In the genomic region with DNA sequence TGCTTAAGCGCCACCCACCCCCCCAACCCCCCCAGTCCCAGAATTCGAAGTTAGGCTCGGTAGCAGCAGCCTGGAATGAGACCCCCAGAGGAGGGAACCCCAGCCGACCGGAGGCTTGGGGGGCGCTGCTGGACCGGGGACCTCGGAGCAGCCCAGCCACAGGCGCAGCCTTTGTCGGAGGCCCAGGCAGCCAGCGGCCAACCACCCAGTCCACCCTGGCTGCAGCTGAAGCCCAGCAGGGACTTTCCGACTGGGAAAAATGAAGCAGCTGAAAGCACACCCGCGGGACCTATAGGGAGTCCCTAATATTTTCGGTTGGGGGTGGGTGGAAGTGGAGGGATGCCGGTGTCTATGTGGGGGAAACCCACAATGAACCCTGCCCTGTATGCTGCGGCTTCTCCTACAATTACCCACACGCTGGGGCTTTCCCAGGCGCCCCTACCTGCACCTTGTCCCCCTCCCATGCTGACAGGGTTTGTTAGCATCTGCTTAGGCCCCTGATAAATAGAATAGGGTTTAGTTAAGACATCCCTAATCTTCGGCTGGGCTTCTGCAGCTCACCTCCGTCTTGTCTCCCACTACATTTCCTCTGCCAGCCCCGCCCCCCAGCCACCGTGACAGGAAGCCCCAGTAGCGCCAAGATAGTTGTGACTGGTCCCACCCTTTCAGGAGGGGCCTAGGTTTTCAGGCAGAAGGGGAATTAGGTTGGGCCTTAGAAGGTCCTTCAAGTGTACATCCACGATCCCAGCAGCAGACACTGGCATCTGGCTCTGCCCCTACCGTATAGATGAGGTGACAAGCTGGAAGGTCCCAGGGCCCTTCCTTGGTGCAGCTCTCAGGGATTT, we compare ENCODE assay signal across 8 cellular contexts. TPM values are rescaled to one million over a fixed set of nuclear protein-coding genes. Genes with fewer than 3 reads are reported as not detected.
DNase-seq lines count a peak whose midpoint lies in the region; ATAC-seq and TF ChIP-seq lines count a peak whose summit lies in the region.

No MANE protein-coding gene starts in this region.

- no peak for TF ChIP-seq RAD21 in liver (IDR thresholded peaks at IDR 0.05)

- no peaks in the 10 kb centered on the region for H3K79me2 ChIP-seq in ACC112 (ENCODE audit: control insufficient read depth, insufficient read depth, low read length, unreplicated experiment)

- peak overlapping the region; percentile 96 for H3K4me3 ChIP-seq in ACC112 (ENCODE audit: low read depth, low read length)
- peak overlapping the region; percentile 69 for H3K4me3 ChIP-seq in LNCaP clone FGC (ENCODE audit: low read depth, low read length)
- H3K4me3 ChIP-seq in liver (ENCODE audit: low read depth in 1 of 3, low read length in 3 of 3), result peak overlapping the region in 2 of 3 donors; percentile 41 to 48

- peak overlapping the region; percentile 85 for H3K27ac ChIP-seq in ACC112 (ENCODE audit: low read depth, low read length)
- H3K27ac ChIP-seq in cingulate gyrus (ENCODE audit: low read depth, low read length), result peak overlapping the region; percentile 54
- peak overlapping the region; percentile 6 to 57 for H3K27ac ChIP-seq in liver (ENCODE audit: low read depth in 1 of 2, low read length in 2 of 2)

- H3K4me1 ChIP-seq in ACC112 (ENCODE audit: control insufficient read depth, insufficient read depth, low read length, unreplicated experiment) (peaks cover 33% of the 10 kb centered on the region), liver (ENCODE audit: control insufficient read depth in 4 of 4, insufficient read depth in 4 of 4, low read length in 3 of 4) (peaks cover 3 to 46% (median 32%) of the 10 kb centered on the region in 4 donors)

- H2AFZ ChIP-seq in ACC112 (ENCODE audit: low read length, unreplicated experiment), result no peak overlapping the region

- H3K27me3 ChIP-seq in ACC112 (ENCODE audit: insufficient read depth, low read length), result no peaks in the 10 kb centered on the region
- H3K27me3 ChIP-seq in liver (ENCODE audit: control insufficient read depth in 4 of 4, insufficient read depth in 4 of 4, low read length in 3 of 4), result no peaks in the 10 kb centered on the region

- H3K36me3 ChIP-seq in ACC112 (ENCODE audit: insufficient read depth, low read length) (0 out of 2 replicates have a peak, but pooled peaks cover 4% of the 10 kb centered on the region), liver (ENCODE audit: control insufficient read depth in 4 of 4, insufficient read depth in 3 of 4, low read depth in 1 of 4, low read length in 3 of 4) (peaks cover 0 to 13% (median 9%) of the 10 kb centered on the region in 4 donors)

- 28% methylated on average over 26 of the region's 26 CpGs for WGBS in liver

- ATAC-seq in GM18868 (IDR thresholded peaks at IDR 0.05; ENCODE audit: unreplicated experiment), result peak; percentile 52
- no peak for ATAC-seq in GM19328 (IDR thresholded peaks at IDR 0.05; ENCODE audit: unreplicated experiment)

- H3K9me3 ChIP-seq in liver (ENCODE audit: control insufficient read depth in 4 of 4, low read length in 3 of 4), result no peaks in the 10 kb centered on the region

- no peak for DNase-seq in LNCaP clone FGC (ENCODE audit: low read depth)
- peak; percentile 68 to 80 for DNase-seq in activated CD4-positive, alpha-beta T cell treated with anti-CD3 and anti-CD28 coated beads for 24 hours (ENCODE audit: low read depth in 2 of 2)
- DNase-seq in stimulated activated CD4-positive, alpha-beta T cell treated with anti-CD3 and anti-CD28 coated beads, TNF-alpha, amount 100 ng/mL, for 24 hours (ENCODE audit: low read depth in 3 of 3), result peak in 2 of 3 experiments; percentile 54 to 84

- TF ChIP-seq CTCF in LNCaP clone FGC (IDR thresholded peaks at IDR 0.05; ENCODE audit: control insufficient read depth, extremely low read depth, insufficient read depth) (no peak), liver (IDR thresholded peaks at IDR 0.05; ENCODE audit: low read depth, low read length, missing input control) (no peak)

- H3K9ac ChIP-seq in liver (ENCODE audit: low read depth in 1 of 2, low read length in 2 of 2), result peak overlapping the region in 1 of 2 donors; percentile 3

TF ChIP-seq in liver, 16 proteins besides CTCF, POLR2A, EP300 and RAD21:
- TF ChIP-seq YY1 (IDR thresholded peaks at IDR 0.05) (no peak), JUND (IDR thresholded peaks at IDR 0.05) (no peak), HNF4A (conservative IDR thresholded peaks at IDR 0.05) (no peak), NR2F2 (IDR thresholded peaks at IDR 0.05) (no peak)

RNA-seq across cellular contexts. Expression of a gene that starts 0.8 kb away (rescaled TPM):
- 10 to 100 TPM in 1 of 2 donors, under 1 TPM in 1; 0.75 to 20.6 TPM for total RNA-seq in liver
- polyA plus RNA-seq in liver, result 1 to 10 TPM in 1 of 2 donors, under 1 TPM in 1; 0.91 to 1.2 TPM

RNA-seq across cellular contexts. Expression of a gene that starts 4.2 kb away (rescaled TPM):
- total RNA-seq in liver, result 1 to 10 TPM in 1 of 2 donors, under 1 TPM in 1; 0.42 to 2.3 TPM
- under 1 TPM; 0.48 to 0.74 TPM for polyA plus RNA-seq in liver

RNA-seq across cellular contexts. Expression of a gene that starts 7.7 kb away (rescaled TPM):
- not detected for total RNA-seq in liver
- polyA plus RNA-seq in liver, result under 1 TPM in 1 of 2 donors, not detected in 1; 0.08 TPM

RNA-seq across cellular contexts. Expression of a gene that starts 20.9 kb away (rescaled TPM):
- 1 to 10 TPM; 5.9 to 6.8 TPM for total RNA-seq in liver
- polyA plus RNA-seq in liver, result 1 to 10 TPM; 5.4 to 6.3 TPM

RNA-seq across cellular contexts. Expression of a gene that starts 21.0 kb away (rescaled TPM):
- 100 to 1,000 TPM in 1 of 2 donors, 10 to 100 TPM in 1; 93.0 to 114 TPM for total RNA-seq in liver
- polyA plus RNA-seq in liver, result 100 to 1,000 TPM in 1 of 2 donors, 10 to 100 TPM in 1; 75.0 to 106 TPM

Comparison
In these comparisons a context has a peak if more than half of its experiments do, and no peak if none do; other contexts are left out.
1. H3K27ac ChIP-seq: peak in every context shown above with its lines; median percentile 85 in ACC112; 54 in cingulate gyrus; 32 in liver.
2. H3K4me3 ChIP-seq: peak in every context shown above with its lines; median percentile 96 in ACC112; 69 in LNCaP clone FGC; 44 in liver.